Comparison of ENCODE assay signal across 1 cellular context in genomic region chr19:49850487-49851342, GRCh38.
TF ChIP-seq lines count a peak whose summit lies in the region.

TSS of gene PTOV1 (plus strand) at chr19:49851159.

TF ChIP-seq in K562, 482 proteins besides CTCF, POLR2A, EP300 and RAD21 (continued from another document and continues in another):
- TF ChIP-seq ZNF318 (IDR thresholded peaks at IDR 0.05; ENCODE audit: borderline replicate concordance in 1 of 2, low read depth in 1 of 2), result no peak
- TF ChIP-seq ZNF586 (CRISPR knock-in tag; conservative IDR thresholded peaks at IDR 0.05), result no peak
- no peak for TF ChIP-seq RFX7 (CRISPR knock-in tag; IDR thresholded peaks at IDR 0.05)
- no peak for TF ChIP-seq SMAD1 (IDR thresholded peaks at IDR 0.05; ENCODE audit: low read depth, low read length, partially characterized antibody)
- TF ChIP-seq ZNF143 (CRISPR knock-in tag; IDR thresholded peaks at IDR 0.05), result peak; percentile 88
- no peak for TF ChIP-seq ZBTB2 (IDR thresholded peaks at IDR 0.05)
- peak; percentile 96 for TF ChIP-seq SREBF1 (IDR thresholded peaks at IDR 0.05; ENCODE audit: borderline replicate concordance, low read depth, low read length)
- no peak for TF ChIP-seq KLF1 (tag; IDR thresholded peaks at IDR 0.05)
- no peak for TF ChIP-seq ZFP1 (CRISPR knock-in tag; IDR thresholded peaks at IDR 0.05)
- no peak for TF ChIP-seq PATZ1 (CRISPR knock-in tag; IDR thresholded peaks at IDR 0.05; ENCODE audit: borderline replicate concordance)
- no peak for TF ChIP-seq CSDE1 (IDR thresholded peaks at IDR 0.05)
- TF ChIP-seq E2F1 (CRISPR knock-in tag; IDR thresholded peaks at IDR 0.05), result peak; percentile 90
- no peak for TF ChIP-seq SNRNP70 (optimal IDR thresholded peaks at IDR 0.05; ENCODE audit: low read depth, low read length)
- TF ChIP-seq CREB5 (CRISPR knock-in tag; IDR thresholded peaks at IDR 0.05), result no peak
- TF ChIP-seq YY1 (IDR thresholded peaks at IDR 0.05; ENCODE audit: borderline replicate concordance in 1 of 3, control insufficient read depth in 1 of 3, extremely low read depth in 1 of 3, insufficient read depth in 3 of 3, insufficient read length in 1 of 3, insufficient replicate concordance in 2 of 3, low read depth in 1 of 3, low read length in 2 of 3), result peak in 2 of 3 experiments; percentile 27 to 61
- peak; percentile 93 for TF ChIP-seq ZBTB7A (IDR thresholded peaks at IDR 0.05; ENCODE audit: borderline replicate concordance, control insufficient read depth, low read depth, low read length)
- peak in 1 of 2 experiments; percentile 51 for TF ChIP-seq E2F6 (IDR thresholded peaks at IDR 0.05; ENCODE audit: borderline replicate concordance in 1 of 2, extremely low read depth in 1 of 2, insufficient read depth in 1 of 2, insufficient read length in 1 of 2, low read depth in 1 of 2, low read length in 1 of 2, poor library complexity in 1 of 2, severe bottlenecking in 1 of 2)
- no peak for TF ChIP-seq ZKSCAN8 (CRISPR knock-in tag; IDR thresholded peaks at IDR 0.05)
- peak; percentile 63 for TF ChIP-seq MAX (CRISPR knock-in tag; IDR thresholded peaks at IDR 0.05)
- TF ChIP-seq MAFK (IDR thresholded peaks at IDR 0.05; ENCODE audit: low read length), result 0 out of 2 replicates have a peak, but pooled peaks have one; percentile 2
- TF ChIP-seq ZNF444 (CRISPR knock-in tag; IDR thresholded peaks at IDR 0.05), result no peak; the same call in 1 of the 2 replicates
- TF ChIP-seq ZNF511 (CRISPR knock-in tag; IDR thresholded peaks at IDR 0.05), result peak; percentile 86
- no peak for TF ChIP-seq SRSF7 (optimal IDR thresholded peaks at IDR 0.05; ENCODE audit: low read depth, low read length)
- no peak for TF ChIP-seq SIRT6 (IDR thresholded peaks at IDR 0.05; ENCODE audit: low read depth, low read length)
- TF ChIP-seq CREB3 (tag; conservative IDR thresholded peaks at IDR 0.05; ENCODE audit: low read depth), result peak; percentile 92
- TF ChIP-seq KLF13 (tag; IDR thresholded peaks at IDR 0.05; ENCODE audit: borderline replicate concordance, low read depth), result peak; percentile 95
- peak; percentile 82 for TF ChIP-seq FOSL1 (tag; conservative IDR thresholded peaks at IDR 0.05)
- peak; percentile 52 for TF ChIP-seq PHF20 (IDR thresholded peaks at IDR 0.05; ENCODE audit: partially characterized antibody)
- TF ChIP-seq BHLHE40 (IDR thresholded peaks at IDR 0.05; ENCODE audit: low read length), result peak; percentile 94
- TF ChIP-seq ZNF408 (CRISPR knock-in tag; IDR thresholded peaks at IDR 0.05; ENCODE audit: low read depth), result no peak
- peak; percentile 63; the same call in 1 of the 2 replicates for TF ChIP-seq GATAD2A (IDR thresholded peaks at IDR 0.05)
- peak; percentile 58; the same call in 1 of the 2 replicates for TF ChIP-seq ZNF766 (CRISPR knock-in tag; conservative IDR thresholded peaks at IDR 0.05)
- TF ChIP-seq TBP (optimal IDR thresholded peaks at IDR 0.05; ENCODE audit: low read depth, low read length), result peak; percentile 76
- peak; percentile 20; the same call in 1 of the 2 replicates for TF ChIP-seq KLF6 (CRISPR knock-in tag; IDR thresholded peaks at IDR 0.05; ENCODE audit: borderline replicate concordance)
- no peak for TF ChIP-seq STAT5B (CRISPR knock-in tag; IDR thresholded peaks at IDR 0.05)
